In the genomic region with DNA sequence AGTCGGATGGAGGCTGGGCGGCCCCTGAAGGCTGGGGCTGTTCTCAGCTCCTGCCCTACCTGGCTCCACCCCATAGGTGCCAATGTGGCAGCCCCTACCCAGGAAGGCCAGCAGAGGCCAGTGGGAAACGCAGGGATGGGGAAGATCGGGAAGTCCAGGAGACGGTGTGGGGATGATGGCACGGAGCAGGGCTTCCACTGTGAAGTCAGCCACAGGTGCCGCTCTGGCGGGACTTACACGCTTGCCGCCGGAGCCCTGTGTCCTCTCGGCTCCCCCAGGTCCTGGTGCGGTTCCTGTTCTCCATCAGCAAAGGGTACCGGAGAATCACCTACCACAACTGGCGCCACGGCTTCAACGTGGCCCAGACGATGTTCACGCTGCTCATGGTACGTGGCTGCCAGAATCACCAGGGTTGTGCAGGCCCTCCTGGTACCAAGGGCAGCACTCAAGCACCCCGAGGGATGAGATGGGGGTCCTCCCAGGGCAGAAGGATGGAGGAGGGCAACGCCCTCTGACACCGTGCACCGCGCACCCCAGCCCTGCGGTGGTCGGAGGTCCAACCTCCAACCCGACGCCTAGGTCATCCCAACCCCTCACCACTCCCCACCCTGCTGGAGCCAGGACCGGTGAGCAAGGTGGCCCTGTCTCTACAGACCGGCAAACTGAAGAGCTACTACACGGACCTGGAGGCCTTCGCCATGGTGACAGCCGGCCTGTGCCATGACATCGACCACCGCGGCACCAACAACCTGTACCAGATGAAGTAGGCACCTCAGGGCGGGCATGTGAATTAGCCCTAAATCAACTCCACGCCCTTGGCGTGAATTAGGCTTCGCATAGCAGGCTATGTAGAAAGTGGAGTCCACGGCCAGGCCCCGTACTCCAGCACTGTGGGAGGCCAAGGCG, we compare ENCODE assay signal across 11 cellular contexts. TPM values are rescaled to one million over a fixed set of nuclear protein-coding genes. Genes with fewer than 3 reads are reported as not detected.
DNase-seq lines count a peak whose midpoint lies in the region; FAIRE-seq and TF ChIP-seq lines count a peak whose summit lies in the region.
"Had no signal": no experiment of that assay in that cellular context is flagged by ENCODE, and none has a peak within 500 bp of the region (broad histone marks: within the 10 kb centered on the region; RNA-seq: fewer than 3 reads in every experiment).

No MANE protein-coding gene starts in this region.

- CTCF ChIA-PET in PC-9 (lab: Charles Lee): no interaction called here

- H3K27me3 ChIP-seq in PC-9 (ENCODE audit: insufficient read depth, low read depth): peaks cover 37% of the 10 kb centered on the region
- H3K27me3 ChIP-seq: ascending aorta had no signal

- no peaks in the 10 kb centered on the region for H3F3A ChIP-seq in PC-9 (ENCODE audit: insufficient read depth, low read depth)

- no peak for FAIRE-seq in GM12892 (lab: Jason Lieb, UNC)

- intact Hi-C loops in PC-9 (cut with micrococcal nuclease; ENCODE audit: unreplicated experiment): no loop called here

- H3K9me2 ChIP-seq in PC-9 (ENCODE audit: insufficient read depth): no peaks in the 10 kb centered on the region

- no peaks in the 10 kb centered on the region for H3K9me3 Mint-ChIP-seq in mesothelial cell of epicardium

- H3K4me3 Mint-ChIP-seq in mesothelial cell of epicardium: peak overlapping the region; percentile 64

- peak; percentile 0 for DNase-seq in stimulated activated CD4-positive, alpha-beta T cell treated with anti-CD3 and anti-CD28 coated beads, Interleukin-4, amount 100 ng/mL, for 1 hour
- DNase-seq in stimulated activated CD4-positive, alpha-beta T cell treated with anti-CD3 and anti-CD28 coated beads, Interleukin-12 subunit alpha, Interleukin-12 subunit beta, amount 100 ng/mL, for 4 hours: no peak
- DNase-seq in activated naive CD4-positive, alpha-beta T cell treated with anti-CD3 and anti-CD28 coated beads, Interleukin-2, amount 50 U/mL, for 16 hours: peak; percentile 10
- DNase-seq in mesothelial cell of epicardium (ENCODE audit: low spot score in 2 of 2, unreplicated experiment in 2 of 2): no peak
- DNase-seq in AG08395 (ENCODE audit: low spot score): no peak
- no peak for DNase-seq in PC-9
- DNase-seq in anterior cingulate cortex (lab: John Stamatoyannopoulos, UW): no peak
- DNase-seq in GM12892 (ENCODE audit: insufficient read length): no peak
- DNase-seq: stimulated activated CD4-positive, alpha-beta T cell treated with anti-CD3 and anti-CD28 coated beads, Interleukin-4, amount 100 ng/mL, for 4 hours had no signal

- no peaks in the 10 kb centered on the region for H3K36me3 ChIP-seq in PC-9 (ENCODE audit: low read depth)
- H3K36me3 ChIP-seq: ascending aorta had no signal

- TF ChIP-seq CTCF in mesothelial cell of epicardium (IDR thresholded peaks at IDR 0.05; ENCODE audit: unreplicated experiment) (no peak), PC-9 (conservative IDR thresholded peaks at IDR 0.05) (no peak)

- BruUV-seq in PC-9 (replicated peaks; lab: Mats Ljungman, UMichigan): no TSS peak

- H2AFZ ChIP-seq in PC-9: no peak overlapping the region

- H3K27ac ChIP-seq in PC-9: no peak overlapping the region
- H3K27ac ChIP-seq: ascending aorta had no signal

- POLR2A ChIA-PET in PC-9 (lab: Charles Lee; ENCODE audit: unreplicated experiment): no interaction called here

- no peaks in the 10 kb centered on the region for H3K79me2 ChIP-seq in PC-9 (ENCODE audit: low read depth)

- H3K9me3 ChIP-seq in PC-9 (ENCODE audit: insufficient read depth, low read depth): no peaks in the 10 kb centered on the region
- H3K9me3 ChIP-seq: ascending aorta had no signal

- no peaks in the 10 kb centered on the region for H3K4me1 ChIP-seq in PC-9 (replicated peaks; ENCODE audit: insufficient read depth)
- H3K4me1 ChIP-seq: ascending aorta had no signal

- peaks cover 9% of the 10 kb centered on the region for H3K36me3 Mint-ChIP-seq in mesothelial cell of epicardium
- H3K36me3 Mint-ChIP-seq: CD14-positive monocyte had no signal

- no peaks in the 10 kb centered on the region for H3K27me3 Mint-ChIP-seq in mesothelial cell of epicardium (ENCODE audit: low read depth)

- no peak overlapping the region for H3K27ac Mint-ChIP-seq in mesothelial cell of epicardium

- H3K4me3 ChIP-seq in PC-9: no peak overlapping the region

- peaks cover 2% of the 10 kb centered on the region for H3K4me1 Mint-ChIP-seq in mesothelial cell of epicardium

- no peak for TF ChIP-seq POLR2A in GM12892 (IDR thresholded peaks at IDR 0.05; ENCODE audit: low read depth, low read length)

- H4K20me1 ChIP-seq in PC-9 (ENCODE audit: insufficient read depth): no peaks in the 10 kb centered on the region

- H3K4me2 ChIP-seq in PC-9: no peak overlapping the region

RNA-seq across cellular contexts. Expression of a gene that starts 12.0 kb away (rescaled TPM):
- total RNA-seq in mesothelial cell of epicardium (194 to 212 TPM (median 197 TPM) in 3 replicates), PC-9 (2021) (334 and 417 TPM in 2 replicates)
- 693 TPM for polyA plus RNA-seq in GM12892 (2012; ENCODE audit: missing spikeins)
- total RNA-seq: ascending aorta had no signal

RNA-seq across cellular contexts. Expression of a gene that starts 12.2 kb away (rescaled TPM):
- total RNA-seq in mesothelial cell of epicardium (25.0 to 32.1 TPM (median 32.0 TPM) in 3 replicates), PC-9 (2021) (29.8 and 47.6 TPM in 2 replicates)
- 14.0 TPM for polyA plus RNA-seq in GM12892 (2012; ENCODE audit: missing spikeins)

RNA-seq across cellular contexts. Expression of a gene that starts 26.8 kb away (rescaled TPM):
- total RNA-seq in mesothelial cell of epicardium: 10.5 to 13.4 TPM (median 11.6 TPM) in 3 replicates
- 8.1 and 10.7 TPM in 2 replicates for total RNA-seq in PC-9 (2021)
- not detected for polyA plus RNA-seq in GM12892 (2012; ENCODE audit: missing spikeins)

RNA-seq across cellular contexts. Expression of a gene that starts 36.7 kb away (rescaled TPM):
- total RNA-seq in mesothelial cell of epicardium: 9.0 to 12.0 TPM (median 11.6 TPM) in 3 replicates
- 5.9 and 8.2 TPM in 2 replicates for total RNA-seq in PC-9 (2021)
- polyA plus RNA-seq in GM12892 (2012; ENCODE audit: missing spikeins): 1.0 TPM
- total RNA-seq: ascending aorta had no signal

RNA-seq across cellular contexts. Expression of a gene that starts 43.5 kb away (rescaled TPM):
- total RNA-seq in mesothelial cell of epicardium: 88.1 to 93.4 TPM (median 90.9 TPM) in 3 replicates
- total RNA-seq in PC-9 (2021): 60.5 and 60.8 TPM in 2 replicates
- 23.3 TPM for polyA plus RNA-seq in GM12892 (2012; ENCODE audit: missing spikeins)

Comparison
In these comparisons a context has a peak if more than half of its experiments do, and no peak if none do; other contexts are left out.
1. DNase-seq: peak in stimulated activated CD4-positive, alpha-beta T cell treated with anti-CD3 and anti-CD28 coated beads, Interleukin-4, amount 100 ng/mL, for 1 hour (single experiment) and activated naive CD4-positive, alpha-beta T cell treated with anti-CD3 and anti-CD28 coated beads, Interleukin-2, amount 50 U/mL, for 16 hours (single experiment); none in stimulated activated CD4-positive, alpha-beta T cell treated with anti-CD3 and anti-CD28 coated beads, Interleukin-12 subunit alpha, Interleukin-12 subunit beta, amount 100 ng/mL, for 4 hours (single experiment), mesothelial cell of epicardium (0 of 2), AG08395 (single experiment), PC-9 (0 of 2), anterior cingulate cortex (0 of 58) and GM12892 (single experiment).